16 cellular contexts compared by ENCODE assay signal in the genomic region with DNA sequence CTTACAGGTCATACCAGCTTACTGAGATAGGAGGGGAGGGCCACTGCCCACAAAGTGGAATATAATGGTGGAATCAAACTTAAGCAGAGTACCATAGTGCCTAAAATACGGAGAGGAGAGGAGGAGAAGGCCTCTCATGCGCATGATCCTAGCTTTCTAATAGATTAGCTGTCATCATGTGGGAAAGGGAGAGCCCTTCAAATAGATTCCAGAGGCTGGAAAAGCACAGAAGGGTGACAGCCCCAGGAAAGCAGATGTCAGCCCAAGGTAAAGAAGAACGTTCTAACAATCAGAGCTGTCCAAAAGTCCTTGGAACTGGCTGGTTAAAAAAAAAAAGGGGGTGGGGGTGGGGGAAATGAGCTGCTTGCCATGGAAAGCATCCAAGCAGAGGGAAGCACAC.
"Had no signal": no experiment of that assay in that cellular context is flagged by ENCODE, and none has a peak within 500 bp of the region (broad histone marks: within the 10 kb centered on the region; RNA-seq: fewer than 3 reads in every experiment).

No MANE protein-coding gene starts in this region.

- H3K4me2 ChIP-seq: neural progenitor cell had no signal

- H3K9me3 Mint-ChIP-seq: activated naive CD4-positive, alpha-beta T cell treated with anti-CD3 and anti-CD28 coated beads for 36 hours; activated naive CD8-positive, alpha-beta T cell treated with anti-CD3 and anti-CD28 coated beads, Interleukin-2, amount 50 U/mL, for 24 hours; activated T-helper 2 cell treated with anti-CD3 and anti-CD28 coated beads, Interferon-gamma antibody, Interleukin-2, Interleukin-4, amounts not matched to agents 10 μg/mL and 5 μg/mL and 100 μg/mL, durations not matched to agents 14 hours and 24 hours and 36 hours; immature natural killer cell; neural progenitor cell; stimulated activated memory B cell treated with anti-CD40 and anti-IgM and Interleukin-4, amounts not matched to agents 10 μg/mL and 1 μg/mL and 100 μg/mL, for 72 hours had no signal

- DNase-seq: activated CD4-positive, alpha-beta T cell treated with anti-CD3 and anti-CD28 coated beads for 1 hour; activated CD4-positive, alpha-beta T cell treated with anti-CD3 and anti-CD28 coated beads, Interleukin-2, amount 50 U/mL, for 48 hours; activated naive CD4-positive, alpha-beta T cell treated with anti-CD3 and anti-CD28 coated beads for 36 hours; activated naive CD8-positive, alpha-beta T cell treated with anti-CD3 and anti-CD28 coated beads, Interleukin-2, amount 50 U/mL, for 24 hours; activated T-cell treated with anti-CD3 and anti-CD28 coated beads, Interleukin-2, amount 50 U/mL, for 1 hour; foreskin fibroblast; glutamatergic neuron; immature natural killer cell; ovary; stimulated activated CD4-positive, alpha-beta T cell treated with anti-CD3 and anti-CD28 coated beads, Interleukin-2, amount 100 ng/mL, for 48 hours; T-helper 1 cell had no signal

- H3K9ac ChIP-seq: neural progenitor cell had no signal

- H3K27ac ChIP-seq: cardiac muscle cell, neural progenitor cell, ovary had no signal

- H3K27me3 ChIP-seq: cardiac muscle cell, ovary had no signal

- H3K27me3 Mint-ChIP-seq: stimulated activated memory B cell treated with anti-CD40 and anti-IgM and Interleukin-4, amounts not matched to agents 10 μg/mL and 1 μg/mL and 100 μg/mL, for 72 hours had no signal

- H3K36me3 ChIP-seq: cardiac muscle cell, neural progenitor cell, ovary had no signal

- H3K27ac Mint-ChIP-seq: activated naive CD4-positive, alpha-beta T cell treated with anti-CD3 and anti-CD28 coated beads for 36 hours; activated naive CD8-positive, alpha-beta T cell treated with anti-CD3 and anti-CD28 coated beads, Interleukin-2, amount 50 U/mL, for 24 hours; activated T-helper 2 cell treated with anti-CD3 and anti-CD28 coated beads, Interferon-gamma antibody, Interleukin-2, Interleukin-4, amounts not matched to agents 10 μg/mL and 5 μg/mL and 100 μg/mL, durations not matched to agents 14 hours and 24 hours and 36 hours; immature natural killer cell; neural progenitor cell; stimulated activated memory B cell treated with anti-CD40 and anti-IgM and Interleukin-4, amounts not matched to agents 10 μg/mL and 1 μg/mL and 100 μg/mL, for 72 hours had no signal

- H3K9me3 ChIP-seq: ovary had no signal

- H3K4me1 Mint-ChIP-seq: activated naive CD8-positive, alpha-beta T cell treated with anti-CD3 and anti-CD28 coated beads, Interleukin-2, amount 50 U/mL, for 24 hours; stimulated activated memory B cell treated with anti-CD40 and anti-IgM and Interleukin-4, amounts not matched to agents 10 μg/mL and 1 μg/mL and 100 μg/mL, for 72 hours had no signal

- ATAC-seq: activated naive CD8-positive, alpha-beta T cell treated with anti-CD3 and anti-CD28 coated beads, Interleukin-2, amount 50 U/mL, for 24 hours; SK-N-SH treated with all-trans-retinoic acid at 6 μM for 48 hours; stimulated activated memory B cell treated with anti-CD40 and anti-IgM and Interleukin-4, amounts not matched to agents 10 μg/mL and 1 μg/mL and 100 μg/mL, for 72 hours had no signal

- H3K36me3 Mint-ChIP-seq: immature natural killer cell; stimulated activated memory B cell treated with anti-CD40 and anti-IgM and Interleukin-4, amounts not matched to agents 10 μg/mL and 1 μg/mL and 100 μg/mL, for 72 hours had no signal

- H3K4me3 Mint-ChIP-seq: activated naive CD4-positive, alpha-beta T cell treated with anti-CD3 and anti-CD28 coated beads for 36 hours; activated naive CD8-positive, alpha-beta T cell treated with anti-CD3 and anti-CD28 coated beads, Interleukin-2, amount 50 U/mL, for 24 hours; immature natural killer cell; neural progenitor cell; stimulated activated memory B cell treated with anti-CD40 and anti-IgM and Interleukin-4, amounts not matched to agents 10 μg/mL and 1 μg/mL and 100 μg/mL, for 72 hours had no signal

- H2AFZ ChIP-seq: neural progenitor cell had no signal

- H3K4me3 ChIP-seq: cardiac muscle cell, neural progenitor cell, ovary had no signal
